Comparison of ENCODE assay signal across 19 cellular contexts in genomic region chr19:44517146-44517545, GRCh38. TPM values are rescaled to one million over a fixed set of nuclear protein-coding genes. Genes with fewer than 3 reads are reported as not detected.
DNase-seq lines count a peak whose midpoint lies in the region; TF ChIP-seq lines count a peak whose summit lies in the region.
"Had no signal": no experiment of that assay in that cellular context is flagged by ENCODE, and none has a peak within 500 bp of the region (broad histone marks: within the 10 kb centered on the region; RNA-seq: fewer than 3 reads in every experiment).

No MANE protein-coding gene starts in this region.

- H3K36me3 ChIP-seq in A673 (ENCODE audit: insufficient read depth, low read length, poor library complexity, severe bottlenecking) (no peaks in the 10 kb centered on the region), MG63 (no peaks in the 10 kb centered on the region), SK-N-MC (ENCODE audit: insufficient read depth, low read length) (no peaks in the 10 kb centered on the region)
- H3K36me3 ChIP-seq: HAP-1 had no signal

- no peak overlapping the region for H3K4me3 ChIP-seq in A673 (ENCODE audit: low read depth, low read length, poor library complexity, severe bottlenecking)
- H3K4me3 ChIP-seq in MG63, result no peak overlapping the region
- no peak overlapping the region for H3K4me3 ChIP-seq in SK-N-MC
- H3K4me3 ChIP-seq: HAP-1 had no signal

- intact Hi-C loops in A673 (cut with micrococcal nuclease; ENCODE audit: unreplicated experiment), result no loop called here
- intact Hi-C loops in head of caudate nucleus (cut with DNase I), result no loop called here

- H3K9ac ChIP-seq in SK-N-MC (ENCODE audit: insufficient read length), result no peak overlapping the region

- H3K27me3 ChIP-seq in A673 (replicated peaks; ENCODE audit: insufficient read depth, low read depth, low read length, poor library complexity), result no peaks in the 10 kb centered on the region
- peaks cover 2% of the 10 kb centered on the region for H3K27me3 ChIP-seq in MG63

- DNase-seq in A673 (ENCODE audit: low spot score), result no peak
- peak; percentile 5 for DNase-seq in HCEC 1CT
- DNase-seq in MG63, result peak; percentile 27
- DNase-seq in SK-N-MC (ENCODE audit: low read depth, low spot score), result no peak
- no peak for DNase-seq in NCI-H1105 (lab: John Stamatoyannopoulos, UW)
- no peak for DNase-seq in superior temporal gyrus (ENCODE audit: extremely low spot score)
- no peak for DNase-seq in EL
- no peak for DNase-seq in head of caudate nucleus
- DNase-seq: ACHN; C1 segment of cervical spinal cord; CD4-positive, alpha-beta memory T cell; COR-L47; DMS153; DND-41; GF-D8; GOT3 had no signal

- POLR2A ChIA-PET in A673 (lab: Charles Lee; ENCODE audit: low non-redundant PET), result interaction anchor here (0.6 kb wide), 1 partner anchor 31 kb away, joined by 8 read pairs; no protein-coding TSS in a partner anchor

- BruUV-seq in A673 (replicated peaks; lab: Mats Ljungman, UMichigan), result no TSS peak

- CTCF ChIA-PET in A673 (lab: Charles Lee), result no interaction called here

- H3K27ac ChIP-seq in A673 (ENCODE audit: low read depth, low read length, poor library complexity, severe bottlenecking), result peak overlapping the region; percentile 47
- peak overlapping the region; percentile 96 for H3K27ac ChIP-seq in SK-N-MC
- H3K27ac ChIP-seq: 22Rv1 had no signal

- no peaks in the 10 kb centered on the region for H3K4me1 ChIP-seq in A673 (ENCODE audit: insufficient read depth, low read length, poor library complexity, severe bottlenecking)
- H3K4me1 ChIP-seq: HAP-1 had no signal

- H3K9me3 ChIP-seq in A673 (ENCODE audit: low read depth, low read length, poor library complexity, severe bottlenecking), result no peaks in the 10 kb centered on the region
- peaks cover 6% of the 10 kb centered on the region for H3K9me3 ChIP-seq in MG63
- no peaks in the 10 kb centered on the region for H3K9me3 ChIP-seq in SK-N-MC (ENCODE audit: low read depth, low read length)
- H3K9me3 ChIP-seq: HAP-1 had no signal

- TF ChIP-seq CTCF in A673 (conservative IDR thresholded peaks at IDR 0.05; ENCODE audit: low read depth, low read length), result no peak

RNA-seq across cellular contexts. Expression of gene CEACAM20, which starts 12.3 kb away (rescaled TPM):
- 0.15 TPM in 1 of 2 replicates, not detected in the other for total RNA-seq in A673 (2021)
- total RNA-seq in MG63 (2014; rRNA removed; shearing (Covaris generic); ENCODE audit: low replicate concordance), result not detected in 2 replicates
- total RNA-seq: CD4-positive, alpha-beta memory T cell; G401 had no signal

RNA-seq across cellular contexts. Expression of gene ZNF180, which starts 16.8 kb away (rescaled TPM):
- total RNA-seq in A673 (2021), result 10.4 and 10.8 TPM in 2 replicates
- total RNA-seq in MG63 (2014; rRNA removed; shearing (Covaris generic); ENCODE audit: low replicate concordance), result 4.4 and 11.7 TPM in 2 replicates

Comparison
In these comparisons a context has a peak if more than half of its experiments do, and no peak if none do; other contexts are left out.
1. DNase-seq: peak in HCEC 1CT (single experiment) and MG63 (single experiment); none in A673 (single experiment), SK-N-MC (single experiment), NCI-H1105 (single experiment), superior temporal gyrus (single experiment), EL (single experiment) and head of caudate nucleus (0 of 42).